ENCODE assay signal across 16 cellular contexts in the genomic region with DNA sequence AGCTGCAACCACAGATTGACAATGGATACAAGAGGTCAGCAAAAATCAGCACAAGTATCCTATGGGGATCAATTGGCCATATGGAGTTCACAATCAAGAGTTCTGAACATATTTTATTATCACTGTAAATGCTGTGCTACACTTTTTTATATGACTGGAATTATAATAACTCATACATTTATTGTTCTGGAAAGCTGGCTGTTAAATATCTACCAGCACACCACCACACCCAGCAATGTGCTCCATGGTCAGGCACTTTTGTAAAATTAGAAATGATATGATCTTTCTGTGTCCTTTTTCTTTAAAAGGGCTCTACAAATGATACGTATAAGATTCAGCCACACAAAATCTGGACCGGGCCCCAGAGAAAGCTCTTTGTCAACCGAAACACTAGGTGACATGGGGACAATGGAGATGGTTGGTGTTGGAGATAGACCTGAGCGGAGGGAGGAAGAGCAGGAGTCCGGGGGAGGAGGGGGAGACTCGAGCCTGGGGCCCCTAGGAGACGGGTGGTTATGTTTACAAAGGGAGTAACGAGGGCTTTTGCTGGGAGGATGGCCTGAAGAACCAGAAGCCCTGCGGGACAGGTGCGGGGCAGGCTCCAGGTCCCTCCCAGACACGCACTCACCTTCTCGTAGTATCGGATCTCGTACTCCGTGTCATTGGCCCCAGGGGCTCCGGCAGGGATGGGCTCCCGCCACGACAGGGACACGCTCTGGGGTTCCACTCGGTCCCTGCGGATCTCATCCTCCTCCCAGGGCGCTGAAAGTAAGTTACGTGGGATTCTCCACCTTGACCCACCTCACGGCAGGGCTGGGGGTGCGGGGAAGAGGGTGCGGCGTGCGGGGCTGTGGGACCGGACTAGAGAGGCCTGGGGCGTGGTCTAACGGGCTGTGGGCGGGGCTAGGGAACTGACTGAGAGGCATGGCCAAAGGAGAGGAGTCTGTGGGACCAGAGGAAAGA. TPM values are rescaled to one million over a fixed set of nuclear protein-coding genes. Genes with fewer than 3 reads are reported as not detected.
DNase-seq lines count a peak whose midpoint lies in the region; ATAC-seq and TF ChIP-seq lines count a peak whose summit lies in the region.
"Had no signal": no experiment of that assay in that cellular context is flagged by ENCODE, and none has a peak within 500 bp of the region (broad histone marks: within the 10 kb centered on the region; RNA-seq: fewer than 3 reads in every experiment).

No MANE protein-coding gene starts in this region.

- peaks cover 19 to 30% of the 10 kb centered on the region in 2 donors for H3K4me1 ChIP-seq in duodenal mucosa (ENCODE audit: control insufficient read depth in 1 of 2, insufficient read depth in 2 of 2, low read length in 2 of 2)
- no peaks in the 10 kb centered on the region for H3K4me1 ChIP-seq in lower lobe of right lung
- H3K4me1 ChIP-seq: heart left ventricle, parathyroid adenoma, uterus had no signal

- H3K4me1 Mint-ChIP-seq in stimulated activated naive CD8-positive, alpha-beta T cell treated with anti-CD3 and anti-CD28 coated beads, Interleukin-15, amount 100 ng/mL, for 72 hours: peaks cover 6% of the 10 kb centered on the region
- H3K4me1 Mint-ChIP-seq in effector memory CD8-positive, alpha-beta T cell (ENCODE audit: low read depth in 2 of 2): peaks cover 0 to 2% of the 10 kb centered on the region in 2 donors

- H3K9me3 Mint-ChIP-seq in stimulated activated naive CD8-positive, alpha-beta T cell treated with anti-CD3 and anti-CD28 coated beads, Interleukin-15, amount 100 ng/mL, for 72 hours: peaks cover 0 to 4% of the 10 kb centered on the region in 2 donors
- no peaks in the 10 kb centered on the region for H3K9me3 Mint-ChIP-seq in effector memory CD8-positive, alpha-beta T cell

- H3K4me3 Mint-ChIP-seq in stimulated activated naive CD8-positive, alpha-beta T cell treated with anti-CD3 and anti-CD28 coated beads, Interleukin-15, amount 100 ng/mL, for 72 hours: no peak overlapping the region
- no peak overlapping the region for H3K4me3 Mint-ChIP-seq in effector memory CD8-positive, alpha-beta T cell

- ATAC-seq in stimulated activated naive CD8-positive, alpha-beta T cell treated with anti-CD3 and anti-CD28 coated beads, Interleukin-15, Interleukin-2, amounts not matched to agents 100 U/mL and 50 U/mL, for 24 hours: no peak
- ATAC-seq in stimulated activated naive CD8-positive, alpha-beta T cell treated with anti-CD3 and anti-CD28 coated beads, Interleukin-15, amount 100 ng/mL, for 72 hours: no peak
- ATAC-seq in lower lobe of right lung: peak; percentile 11 to 39
- ATAC-seq in effector memory CD8-positive, alpha-beta T cell (replicated peaks): no peak
- ATAC-seq: heart left ventricle, T-cell had no signal

- H3K36me3 ChIP-seq in duodenal mucosa (ENCODE audit: control insufficient read depth in 1 of 2, insufficient read depth in 2 of 2, low read length in 2 of 2): no peaks in the 10 kb centered on the region
- H3K36me3 ChIP-seq in lower lobe of right lung: no peaks in the 10 kb centered on the region
- H3K36me3 ChIP-seq: heart left ventricle, uterus had no signal

- no peak for TF ChIP-seq CTCF in lower lobe of right lung (IDR thresholded peaks at IDR 0.05)

- peak; percentile 34 for DNase-seq in stimulated activated naive CD8-positive, alpha-beta T cell treated with anti-CD3 and anti-CD28 coated beads, Interleukin-15, Interleukin-2, amounts not matched to agents 100 U/mL and 50 U/mL, for 24 hours
- DNase-seq in stimulated activated naive CD8-positive, alpha-beta T cell treated with anti-CD3 and anti-CD28 coated beads, Interleukin-15, amount 100 ng/mL, for 72 hours: no peak
- DNase-seq in lower lobe of right lung (no peak), superior temporal gyrus (ENCODE audit: extremely low spot score) (no peak), SK-N-DZ (ENCODE audit: low spot score) (no peak), GM19238 (ENCODE audit: insufficient read length, low spot score) (no peak)
- no peak for DNase-seq in effector memory CD8-positive, alpha-beta T cell
- DNase-seq: activated CD4-positive, alpha-beta T cell treated with anti-CD3 and anti-CD28 coated beads for 4 hours; AML-193; DMS153; heart left ventricle; NCI-H1417; T-cell; uterus had no signal

- intact Hi-C loops in lower lobe of right lung (cut with DNase I): no loop called here

- no peak overlapping the region for H3K27ac Mint-ChIP-seq in stimulated activated naive CD8-positive, alpha-beta T cell treated with anti-CD3 and anti-CD28 coated beads, Interleukin-15, amount 100 ng/mL, for 72 hours
- H3K27ac Mint-ChIP-seq in effector memory CD8-positive, alpha-beta T cell: peak overlapping the region in 1 of 2 donors; percentile 41
- H3K27ac Mint-ChIP-seq: T-cell had no signal

- H3K4me3 ChIP-seq in duodenal mucosa (ENCODE audit: low read depth in 1 of 2, low read length in 2 of 2) (peak overlapping the region; percentile 59 to 69), lower lobe of right lung (no peak overlapping the region)
- H3K4me3 ChIP-seq: heart left ventricle, uterus had no signal

- H3K27ac ChIP-seq in duodenal mucosa (ENCODE audit: low read depth, low read length) (no peak overlapping the region), lower lobe of right lung (no peak overlapping the region)
- H3K27ac ChIP-seq: heart left ventricle, parathyroid adenoma, uterus had no signal

- H3K27me3 ChIP-seq in duodenal mucosa (ENCODE audit: control insufficient read depth in 1 of 2, insufficient read depth in 2 of 2, low read length in 2 of 2) (peaks cover 3% of the 10 kb centered on the region in 2 donors), lower lobe of right lung (ENCODE audit: low read depth) (peaks cover 18% of the 10 kb centered on the region)
- H3K27me3 ChIP-seq: uterus had no signal

- H3K27me3 Mint-ChIP-seq in stimulated activated naive CD8-positive, alpha-beta T cell treated with anti-CD3 and anti-CD28 coated beads, Interleukin-15, amount 100 ng/mL, for 72 hours: peaks cover 59% of the 10 kb centered on the region
- peaks cover 18 to 71% of the 10 kb centered on the region in 2 donors for H3K27me3 Mint-ChIP-seq in effector memory CD8-positive, alpha-beta T cell

- H3K9ac ChIP-seq in duodenal mucosa (ENCODE audit: low read depth in 1 of 2, low read length in 2 of 2): no peak overlapping the region
- H3K9ac ChIP-seq: parathyroid adenoma had no signal

- H3K36me3 Mint-ChIP-seq in effector memory CD8-positive, alpha-beta T cell (ENCODE audit: insufficient read depth): no peaks in the 10 kb centered on the region
- H3K36me3 Mint-ChIP-seq: T-cell had no signal

- no peaks in the 10 kb centered on the region for H3K9me3 ChIP-seq in duodenal mucosa (ENCODE audit: control insufficient read depth in 1 of 2, low read length in 2 of 2)
- no peaks in the 10 kb centered on the region for H3K9me3 ChIP-seq in lower lobe of right lung
- H3K9me3 ChIP-seq: heart left ventricle, uterus had no signal

RNA-seq across cellular contexts. Expression of a gene that starts 30.0 kb away (rescaled TPM):
- total RNA-seq in lower lobe of right lung: 0.53 TPM
- 9.8 and 10.8 TPM in 2 replicates for polyA plus RNA-seq in SK-N-DZ (2014; cell fraction: cytosol; rRNA removed)
- polyA plus RNA-seq in SK-N-DZ (2014; cell fraction: nucleus; rRNA removed): 49.7 and 66.3 TPM in 2 replicates

RNA-seq across cellular contexts. Expression of a gene that starts 42.6 kb away (rescaled TPM):
- 1.7 TPM for total RNA-seq in lower lobe of right lung
- 43.5 and 45.3 TPM in 2 replicates for polyA plus RNA-seq in SK-N-DZ (2014; cell fraction: cytosol; rRNA removed)
- 24.1 and 27.4 TPM in 2 replicates for polyA plus RNA-seq in SK-N-DZ (2014; cell fraction: nucleus; rRNA removed)

RNA-seq across cellular contexts. Expression of a gene that starts 58.7 kb away (rescaled TPM):
- total RNA-seq in lower lobe of right lung: 4.9 TPM
- 46.5 and 47.0 TPM in 2 replicates for polyA plus RNA-seq in SK-N-DZ (2014; cell fraction: cytosol; rRNA removed)
- 20.9 and 24.7 TPM in 2 replicates for polyA plus RNA-seq in SK-N-DZ (2014; cell fraction: nucleus; rRNA removed)

Comparison
In these comparisons a context has a peak if more than half of its experiments do, and no peak if none do; other contexts are left out.
1. ATAC-seq: peak in lower lobe of right lung (2 of 2); none in stimulated activated naive CD8-positive, alpha-beta T cell treated with anti-CD3 and anti-CD28 coated beads, Interleukin-15, Interleukin-2, amounts not matched to agents 100 U/mL and 50 U/mL, for 24 hours (single experiment), stimulated activated naive CD8-positive, alpha-beta T cell treated with anti-CD3 and anti-CD28 coated beads, Interleukin-15, amount 100 ng/mL, for 72 hours (single experiment) and effector memory CD8-positive, alpha-beta T cell (single experiment).